Comparison of ENCODE assay signal across 11 cellular contexts in genomic region chr3:149654188-149654601, GRCh38. TPM values are rescaled to one million over a fixed set of nuclear protein-coding genes. Genes with fewer than 3 reads are reported as not detected.
DNase-seq lines count a peak whose midpoint lies in the region; TF ChIP-seq lines count a peak whose summit lies in the region.
"Had no signal": no experiment of that assay in that cellular context is flagged by ENCODE, and none has a peak within 500 bp of the region (broad histone marks: within the 10 kb centered on the region; RNA-seq: fewer than 3 reads in every experiment).

No MANE protein-coding gene starts in this region.

- H3K27ac ChIP-seq in ascending aorta: peak overlapping the region; percentile 94 to 95
- peak overlapping the region in 4 of 5 donors; percentile 90 to 99 (median 97) for H3K27ac ChIP-seq in stomach

- no peaks in the 10 kb centered on the region for H3K27me3 Mint-ChIP-seq in HFFc6 (ENCODE audit: insufficient read depth)

- peaks cover 52% of the 10 kb centered on the region for H3K36me3 Mint-ChIP-seq in HFFc6 (ENCODE audit: low read depth)
- H3K36me3 Mint-ChIP-seq: immature natural killer cell had no signal

- no peak for TF ChIP-seq CTCF in HFFc6 (IDR thresholded peaks at IDR 0.05)
- no peak for TF ChIP-seq CTCF in ascending aorta (IDR thresholded peaks at IDR 0.05)
- no peak for TF ChIP-seq CTCF in stomach (IDR thresholded peaks at IDR 0.05)

- no peaks in the 10 kb centered on the region for H3K27me3 ChIP-seq in ascending aorta
- H3K27me3 ChIP-seq in stomach: peaks cover 0 to 27% (median 0%) of the 10 kb centered on the region in 3 donors

- no peaks in the 10 kb centered on the region for H3K9me3 ChIP-seq in ascending aorta
- no peaks in the 10 kb centered on the region for H3K9me3 ChIP-seq in stomach

- H3K4me1 Mint-ChIP-seq in HFFc6 (ENCODE audit: low read depth): peaks cover 59% of the 10 kb centered on the region

- H3K4me1 ChIP-seq in ascending aorta: peaks cover 18 to 21% of the 10 kb centered on the region in 2 donors
- H3K4me1 ChIP-seq in stomach: peaks cover 21 to 78% (median 47%) of the 10 kb centered on the region in 4 donors

- H3K4me3 ChIP-seq in ascending aorta (peak overlapping the region; percentile 81 to 83), stomach (peak overlapping the region; percentile 9 to 78 (median 70))

- TF ChIP-seq EP300 in stomach (IDR thresholded peaks at IDR 0.05): no peak

- no peak for TF ChIP-seq POLR2A in stomach (IDR thresholded peaks at IDR 0.05)

- intact Hi-C loops in ascending aorta (cut with DNase I) (loop anchor here (2.0 to 10.0 kb wide), 3 partner anchors 15 to 639 kb away; no protein-coding TSS in a partner anchor), stomach (cut with DNase I; ENCODE audit: low total_unique reads) (loop anchor here (10.0 kb wide), 1 partner anchor 79 kb away; no protein-coding TSS in a partner anchor)

- H3K36me3 ChIP-seq in ascending aorta: peaks cover 4 to 6% of the 10 kb centered on the region in 2 donors
- H3K36me3 ChIP-seq in stomach: peaks cover 0 to 23% (median 5%) of the 10 kb centered on the region in 4 donors

- peak overlapping the region; percentile 63 for H3K27ac Mint-ChIP-seq in HFFc6
- H3K27ac Mint-ChIP-seq: activated CD4-positive, alpha-beta T cell treated with anti-CD3 and anti-CD28 coated beads, Interleukin-2, amount 10 ng/mL, durations not matched to agents 7 days and 5 days; immature natural killer cell had no signal

- peak overlapping the region; percentile 96 for H3K4me3 Mint-ChIP-seq in HFFc6
- H3K4me3 Mint-ChIP-seq: activated CD4-positive, alpha-beta T cell treated with anti-CD3 and anti-CD28 coated beads, Interleukin-2, amount 10 ng/mL, durations not matched to agents 7 days and 5 days; immature natural killer cell had no signal

- DNase-seq in HFFc6 (peak; percentile 90), ascending aorta (ENCODE audit: low spot score in 2 of 2) (no peak), iris pigment epithelial cell (ENCODE audit: low read depth) (peak; percentile 65), stomach (no peak), DMS 273 (lab: John Stamatoyannopoulos, UW; ENCODE audit: unreplicated experiment) (no peak), NCI-H128 (lab: John Stamatoyannopoulos, UW; ENCODE audit: unreplicated experiment) (no peak), NCI-H82 (lab: John Stamatoyannopoulos, UW) (no peak)
- DNase-seq in effector CD8-positive, alpha-beta T cell (lab: John Stamatoyannopoulos, UW): no peak
- DNase-seq: activated CD4-positive, alpha-beta T cell treated with anti-CD3 and anti-CD28 coated beads, Interleukin-2, amount 10 ng/mL, durations not matched to agents 7 days and 5 days; immature natural killer cell; stimulated activated CD4-positive, alpha-beta T cell treated with anti-CD3 and anti-CD28 coated beads, Interleukin-2, amount 100 ng/mL, for 24 hours had no signal

- no peaks in the 10 kb centered on the region for H3K9me3 Mint-ChIP-seq in HFFc6
- H3K9me3 Mint-ChIP-seq: activated CD4-positive, alpha-beta T cell treated with anti-CD3 and anti-CD28 coated beads, Interleukin-2, amount 10 ng/mL, durations not matched to agents 7 days and 5 days; immature natural killer cell had no signal

RNA-seq across cellular contexts. Expression of gene WWTR1, which starts 3.6 kb away (rescaled TPM):
- total RNA-seq in HFFc6 (2021; fragmentation: NEBNext Ultra II Directional; extraction: Animal tissue kit (Norgen Biotek cat#: 25700)): 10 to 100 TPM; 41.5 to 49.7 (median 45.5) TPM
- total RNA-seq in ascending aorta (282 TPM), stomach (100 to 1,000 TPM in 2 of 5 donors, 10 to 100 TPM in 3; 15.4 to 116 (median 89.4) TPM)
- polyA plus RNA-seq in stomach: 10 to 100 TPM; 19.8 to 61.6 (median 51.1) TPM
- polyA plus RNA-seq: immature natural killer cell had no signal

Comparison
In these comparisons a context has a peak if more than half of its experiments do, and no peak if none do; other contexts are left out.
1. DNase-seq: peak in HFFc6 (single experiment) and iris pigment epithelial cell (single experiment); none in ascending aorta (0 of 2), stomach (single experiment), DMS 273 (single experiment), effector CD8-positive, alpha-beta T cell (single experiment), NCI-H128 (single experiment) and NCI-H82 (single experiment).